Comparison of ENCODE assay signal across 19 cellular contexts in the genomic region with DNA sequence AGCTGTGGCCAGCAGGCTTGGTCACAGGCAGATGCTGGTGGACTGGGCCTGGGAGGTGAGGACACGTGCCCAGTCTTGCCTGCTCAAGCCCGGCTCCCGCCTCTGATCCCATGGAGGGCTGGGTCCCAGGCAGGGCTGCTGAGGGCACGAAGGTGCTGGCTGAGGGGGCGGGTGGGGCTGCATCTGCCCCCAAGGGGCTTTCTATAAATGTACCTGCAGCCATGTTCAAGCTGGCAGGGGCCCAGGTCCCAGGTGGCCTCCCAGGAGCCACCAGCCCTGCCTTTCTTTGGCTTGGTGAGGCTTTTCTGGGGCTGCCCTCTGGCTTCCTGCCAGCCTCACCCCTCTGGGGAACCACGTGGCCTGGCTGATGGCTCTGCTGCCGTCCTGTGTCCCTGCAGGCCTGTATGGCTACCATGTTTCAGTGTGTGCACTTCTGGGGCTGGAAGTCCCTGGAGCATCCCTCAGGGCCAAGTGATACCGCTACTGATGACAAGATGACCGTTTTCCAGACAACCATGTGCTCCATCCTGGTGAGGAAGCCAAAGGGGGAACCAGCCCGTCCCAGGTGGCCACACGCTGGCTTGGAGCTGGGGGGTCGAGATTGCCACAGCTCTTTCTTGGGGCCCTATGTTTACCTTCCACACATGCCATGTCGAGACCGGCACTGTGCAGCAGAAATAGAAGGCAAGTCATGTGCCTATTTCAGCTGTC. TPM values are rescaled to one million over a fixed set of nuclear protein-coding genes. Genes with fewer than 3 reads are reported as not detected.
DNase-seq lines count a peak whose midpoint lies in the region; ATAC-seq and TF ChIP-seq lines count a peak whose summit lies in the region.
"Had no signal": no experiment of that assay in that cellular context is flagged by ENCODE, and none has a peak within 500 bp of the region (broad histone marks: within the 10 kb centered on the region; RNA-seq: fewer than 3 reads in every experiment).

No MANE protein-coding gene starts in this region.

- H3K36me3 ChIP-seq in breast epithelium (no peaks in the 10 kb centered on the region), upper lobe of right lung (no peaks in the 10 kb centered on the region)

- no peaks in the 10 kb centered on the region for H3K27me3 Mint-ChIP-seq in MCF 10A (ENCODE audit: insufficient read depth, unreplicated experiment)
- H3K27me3 Mint-ChIP-seq: naive B cell had no signal

- H3K4me1 ChIP-seq in breast epithelium = no peaks in the 10 kb centered on the region
- no peaks in the 10 kb centered on the region for H3K4me1 ChIP-seq in upper lobe of right lung
- H3K4me1 ChIP-seq: left lung had no signal

- H3K9me3 ChIP-seq in breast epithelium = no peaks in the 10 kb centered on the region
- no peaks in the 10 kb centered on the region for H3K9me3 ChIP-seq in upper lobe of right lung
- H3K9me3 ChIP-seq: left lung had no signal

- TF ChIP-seq CTCF in MCF 10A (IDR thresholded peaks at IDR 0.05; ENCODE audit: unreplicated experiment) (no peak), breast epithelium (IDR thresholded peaks at IDR 0.05) (no peak), epithelial cell of esophagus (IDR thresholded peaks at IDR 0.05; ENCODE audit: insufficient read depth, low read depth, low read length, missing control alignments) (no peak), upper lobe of right lung (IDR thresholded peaks at IDR 0.05) (no peak)

- H3K4me3 ChIP-seq in breast epithelium (no peak overlapping the region), epithelial cell of esophagus (ENCODE audit: low read length) (no peak overlapping the region), upper lobe of right lung (no peak overlapping the region)
- H3K4me3 ChIP-seq: left lung had no signal

- H3K4me3 Mint-ChIP-seq in MCF 10A (ENCODE audit: unreplicated experiment) = no peak overlapping the region
- H3K4me3 Mint-ChIP-seq: effector memory CD8-positive, alpha-beta T cell; T-cell had no signal

- intact Hi-C loops in MCF 10A (cut with micrococcal nuclease) = no loop called here
- intact Hi-C loops in breast epithelium (cut with DNase I; ENCODE audit: low total_unique reads) = no loop called here
- intact Hi-C loops in upper lobe of right lung (cut with DNase I) = no loop called here

- H3K9me3 Mint-ChIP-seq in MCF 10A (ENCODE audit: unreplicated experiment) = no peaks in the 10 kb centered on the region
- H3K9me3 Mint-ChIP-seq: effector memory CD8-positive, alpha-beta T cell; T-cell had no signal

- POLR2A ChIA-PET in MCF 10A (lab: Yijun Ruan, JAX) = no interaction called here

- peaks cover 4% of the 10 kb centered on the region for H3K36me3 Mint-ChIP-seq in MCF 10A (ENCODE audit: insufficient read depth, unreplicated experiment)
- H3K36me3 Mint-ChIP-seq: naive B cell, T-cell had no signal

- no peak for TF ChIP-seq POLR2A in breast epithelium (IDR thresholded peaks at IDR 0.05)

- peak; percentile 15 for ATAC-seq in upper lobe of right lung
- no peak for ATAC-seq in HG03432 (IDR thresholded peaks at IDR 0.05; ENCODE audit: unreplicated experiment)
- ATAC-seq in GM21423 (IDR thresholded peaks at IDR 0.05; ENCODE audit: unreplicated experiment) = no peak
- ATAC-seq: effector memory CD8-positive, alpha-beta T cell; left lung; Panc1; T-cell had no signal

- CTCF ChIA-PET in MCF 10A (lab: Yijun Ruan, JAX) = no interaction called here

- BruUV-seq in MCF 10A (replicated peaks; lab: Mats Ljungman, UMichigan) = no TSS peak

- no peak overlapping the region for H3K27ac ChIP-seq in breast epithelium
- no peak overlapping the region for H3K27ac ChIP-seq in upper lobe of right lung
- H3K27ac ChIP-seq: left lung had no signal

- DNase-seq in MCF 10A (ENCODE audit: unreplicated experiment) = peak; percentile 40
- DNase-seq in breast epithelium (ENCODE audit: low spot score in 2 of 2) = no peak
- DNase-seq in NCI-H345 treated with DMSO at 0.1 percent for 48 hours (lab: John Stamatoyannopoulos, UW; ENCODE audit: unreplicated experiment) = peak; percentile 11
- peak; percentile 35 for DNase-seq in epithelial cell of esophagus (ENCODE audit: low read depth)
- DNase-seq in upper lobe of right lung = peak; percentile 59
- no peak for DNase-seq in stimulated activated CD4-positive, alpha-beta T cell treated with anti-CD3 and anti-CD28 coated beads, Interleukin-4, amount 100 ng/mL, for 24 hours
- DNase-seq: activated CD4-positive, CD25-positive, alpha-beta regulatory T cell; AML-193; effector memory CD8-positive, alpha-beta T cell; Kasumi-1; left lung; naive B cell; NCI-H1694 treated with DMSO at 0.1 percent for 48 hours; NCI-H748 treated with DMSO at 0.1 percent for 48 hours had no signal

- H3K4me1 Mint-ChIP-seq in MCF 10A (ENCODE audit: insufficient read depth, unreplicated experiment) = no peaks in the 10 kb centered on the region
- H3K4me1 Mint-ChIP-seq: T-cell had no signal

- no peaks in the 10 kb centered on the region for H3K27me3 ChIP-seq in breast epithelium
- no peaks in the 10 kb centered on the region for H3K27me3 ChIP-seq in upper lobe of right lung
- H3K27me3 ChIP-seq: left lung had no signal

- no peak overlapping the region for H3K27ac Mint-ChIP-seq in MCF 10A (ENCODE audit: low read depth, unreplicated experiment)
- H3K27ac Mint-ChIP-seq: T-cell had no signal

RNA-seq across cellular contexts. Expression of gene HJURP, which starts 23.2 kb away (rescaled TPM):
- total RNA-seq in MCF 10A (2022) = 12.7 and 29.3 TPM in 2 replicates
- 1 to 10 TPM in 1 of 3 donors, under 1 TPM in 1, not detected in 1; 0.33 to 3.0 TPM for total RNA-seq in breast epithelium
- 1.2 TPM for total RNA-seq in upper lobe of right lung
- total RNA-seq: cardiac septum had no signal

RNA-seq across cellular contexts. Expression of gene MROH2A, which starts 53.0 kb away (rescaled TPM):
- total RNA-seq in MCF 10A (2022) = not detected in 2 replicates
- not detected for total RNA-seq in breast epithelium
- not detected for total RNA-seq in upper lobe of right lung
- total RNA-seq: cardiac septum, T-cell had no signal

Comparison
In these comparisons a context has a peak if more than half of its experiments do, and no peak if none do; other contexts are left out.
1. DNase-seq: peak in MCF 10A (single experiment), NCI-H345 treated with DMSO at 0.1 percent for 48 hours (single experiment), epithelial cell of esophagus (single experiment) and upper lobe of right lung (single experiment); none in breast epithelium (0 of 2) and stimulated activated CD4-positive, alpha-beta T cell treated with anti-CD3 and anti-CD28 coated beads, Interleukin-4, amount 100 ng/mL, for 24 hours (single experiment).